In the genomic region with DNA sequence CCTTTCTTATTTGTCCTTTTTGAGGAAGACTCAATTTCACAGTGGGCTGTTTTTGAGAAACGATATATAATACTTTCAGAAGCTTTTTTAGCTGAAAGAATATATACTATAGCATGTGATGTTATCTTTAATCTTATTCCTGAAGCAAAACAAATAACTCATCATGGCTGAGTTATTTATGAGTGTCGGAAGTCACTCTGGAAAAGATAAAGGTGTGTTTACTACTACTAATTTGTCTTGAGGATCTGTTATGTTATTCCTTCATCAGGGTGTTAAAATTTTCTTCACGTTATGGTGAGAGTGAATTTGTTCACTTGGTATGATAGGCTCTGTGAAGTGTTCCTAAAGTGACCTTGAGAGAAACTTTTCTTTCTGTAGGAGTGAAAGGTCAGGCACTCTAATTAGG, we compare ENCODE assay signal across 15 cellular contexts. TPM values are rescaled to one million over a fixed set of nuclear protein-coding genes. Genes with fewer than 3 reads are reported as not detected.
DNase-seq lines count a peak whose midpoint lies in the region; ATAC-seq and TF ChIP-seq lines count a peak whose summit lies in the region.
"Had no signal": no experiment of that assay in that cellular context is flagged by ENCODE, and none has a peak within 500 bp of the region (broad histone marks: within the 10 kb centered on the region; RNA-seq: fewer than 3 reads in every experiment).

No MANE protein-coding gene starts in this region.

- peaks cover 4% of the 10 kb centered on the region for H3K27me3 Mint-ChIP-seq in brain
- no peaks in the 10 kb centered on the region for H3K27me3 Mint-ChIP-seq in osteocyte (ENCODE audit: unreplicated experiment)
- H3K27me3 Mint-ChIP-seq: activated CD4-positive, alpha-beta T cell treated with anti-CD3 and anti-CD28 coated beads for 36 hours; IgD-negative memory B cell had no signal

- H3K4me3 Mint-ChIP-seq in brain = peak overlapping the region; percentile 74 to 81 (median 78)
- no peak overlapping the region for H3K4me3 Mint-ChIP-seq in osteocyte (ENCODE audit: unreplicated experiment)
- H3K4me3 Mint-ChIP-seq: activated CD4-positive, alpha-beta T cell treated with anti-CD3 and anti-CD28 coated beads for 36 hours; activated T-helper 1 cell treated with anti-CD3 and anti-CD28 coated beads, Interleukin-12 subunit alpha, Interleukin-12 subunit beta, Interleukin-2, Interleukin-4 antibody, amounts not matched to agents 30 ng/mL and 10 ng/mL and 1 ng/mL, durations not matched to agents 14 hours and 24 hours and 36 hours had no signal

- POLR2A ChIA-PET in PC-9 (lab: Charles Lee; ENCODE audit: unreplicated experiment) = interaction anchor here (0.6 to 0.7 kb wide), 2 partner anchors 384 to 1129 kb away, joined by 3 to 17 read pairs; no protein-coding TSS in a partner anchor

- H3K9me3 Mint-ChIP-seq in brain (no peaks in the 10 kb centered on the region), osteocyte (ENCODE audit: unreplicated experiment) (no peaks in the 10 kb centered on the region)
- H3K9me3 Mint-ChIP-seq: activated T-helper 1 cell treated with anti-CD3 and anti-CD28 coated beads, Interleukin-12 subunit alpha, Interleukin-12 subunit beta, Interleukin-2, Interleukin-4 antibody, amounts not matched to agents 30 ng/mL and 10 ng/mL and 1 ng/mL, durations not matched to agents 14 hours and 24 hours and 36 hours; IgD-negative memory B cell had no signal

- H3K27me3 ChIP-seq in DND-41 (ENCODE audit: insufficient read depth, low read length, poor library complexity) (no peaks in the 10 kb centered on the region), PC-9 (ENCODE audit: insufficient read depth, low read depth) (no peaks in the 10 kb centered on the region)
- H3K27me3 ChIP-seq: neutrophil had no signal

- peaks cover 77% of the 10 kb centered on the region for H3K4me1 ChIP-seq in DND-41 (ENCODE audit: insufficient read depth, low read length)
- peaks cover 8% of the 10 kb centered on the region; the same call in 1 of the 2 replicates for H3K4me1 ChIP-seq in PC-9 (replicated peaks; ENCODE audit: insufficient read depth)

- intact Hi-C loops in PC-9 (cut with micrococcal nuclease; ENCODE audit: unreplicated experiment) = no loop called here

- no peaks in the 10 kb centered on the region; the same call in 1 of the 2 replicates for H4K20me1 ChIP-seq in DND-41 (ENCODE audit: insufficient read depth, low read length)
- H4K20me1 ChIP-seq in PC-9 (ENCODE audit: insufficient read depth) = no peaks in the 10 kb centered on the region

- no peak overlapping the region; the same call in 1 of the 2 replicates for H3K9ac ChIP-seq in DND-41 (ENCODE audit: low read depth, low read length)

- no peak for DNase-seq in DND-41
- no peak for DNase-seq in Jurkat, Clone E6-1 (ENCODE audit: low read depth, low spot score)
- DNase-seq in osteocyte (ENCODE audit: extremely low spot score, unreplicated experiment) = no peak
- DNase-seq in RPMI8226 = no peak
- no peak for DNase-seq in UCSD-AML1 (lab: John Stamatoyannopoulos, UW; ENCODE audit: unreplicated experiment)
- DNase-seq in PC-9 = no peak
- DNase-seq: activated CD4-positive, alpha-beta T cell treated with anti-CD3 and anti-CD28 coated beads for 36 hours; GOT3; NCI-H1930; SW 1271 had no signal

- CTCF ChIA-PET in PC-9 (lab: Charles Lee) = interaction anchor here (0.6 to 0.7 kb wide), 2 partner anchors 35 to 622 kb away, joined by 3 to 24 read pairs; no protein-coding TSS in a partner anchor

- H3K4me2 ChIP-seq in DND-41 (ENCODE audit: insufficient read depth, low read length) (peak overlapping the region; percentile 70; the same call in 1 of the 2 replicates), PC-9 (no peak overlapping the region)

- H3K4me3 ChIP-seq in DND-41 (ENCODE audit: low read depth in 1 of 2, low read length in 2 of 2) = peak overlapping the region in 1 of 2 experiments; percentile 8; a peak in 1 of 4 replicates
- H3K4me3 ChIP-seq in Jurkat, Clone E6-1 (ENCODE audit: low read length) = peak overlapping the region; percentile 19
- no peak overlapping the region for H3K4me3 ChIP-seq in PC-9

- H3K27ac Mint-ChIP-seq in brain = peak overlapping the region in 4 of 5 experiments; percentile 42 to 69 (median 50)
- H3K27ac Mint-ChIP-seq in osteocyte (ENCODE audit: unreplicated experiment) = peak overlapping the region; percentile 45
- H3K27ac Mint-ChIP-seq: activated CD4-positive, alpha-beta T cell treated with anti-CD3 and anti-CD28 coated beads for 36 hours; activated T-helper 1 cell treated with anti-CD3 and anti-CD28 coated beads, Interleukin-12 subunit alpha, Interleukin-12 subunit beta, Interleukin-2, Interleukin-4 antibody, amounts not matched to agents 30 ng/mL and 10 ng/mL and 1 ng/mL, durations not matched to agents 14 hours and 24 hours and 36 hours; IgD-negative memory B cell had no signal

- no peaks in the 10 kb centered on the region for H3F3A ChIP-seq in PC-9 (ENCODE audit: insufficient read depth, low read depth)

- H3K9me3 ChIP-seq in DND-41 (ENCODE audit: insufficient read depth, low read length, severe bottlenecking) = no peaks in the 10 kb centered on the region
- no peaks in the 10 kb centered on the region for H3K9me3 ChIP-seq in PC-9 (ENCODE audit: insufficient read depth, low read depth)
- H3K9me3 ChIP-seq: neutrophil had no signal

- H3K9me2 ChIP-seq in PC-9 (ENCODE audit: insufficient read depth) = no peaks in the 10 kb centered on the region

- BruUV-seq in PC-9 (replicated peaks; lab: Mats Ljungman, UMichigan) = no TSS peak

- H3K4me1 Mint-ChIP-seq in brain (peaks cover 78% of the 10 kb centered on the region), osteocyte (ENCODE audit: unreplicated experiment) (peaks cover 50% of the 10 kb centered on the region)

- H2AFZ ChIP-seq in DND-41 (ENCODE audit: low read depth, low read length) (no peak overlapping the region), PC-9 (no peak overlapping the region)

- H3K36me3 ChIP-seq in DND-41 (ENCODE audit: insufficient read depth, low read length) = peaks cover 65% of the 10 kb centered on the region
- peaks cover 10% of the 10 kb centered on the region for H3K36me3 ChIP-seq in PC-9 (ENCODE audit: low read depth)
- H3K36me3 ChIP-seq: neutrophil had no signal

- no peak for ATAC-seq in DND-41 (ENCODE audit: insufficient read depth, low read depth)
- ATAC-seq: activated CD4-positive, alpha-beta T cell treated with anti-CD3 and anti-CD28 coated beads for 36 hours; esophagus mucosa had no signal

- H3K27ac ChIP-seq in DND-41 (ENCODE audit: low read length) (no peak overlapping the region), PC-9 (no peak overlapping the region)
- H3K27ac ChIP-seq: neutrophil had no signal

- TF ChIP-seq CTCF in DND-41 (IDR thresholded peaks at IDR 0.05; ENCODE audit: borderline replicate concordance, extremely low read depth, low read length, poor library complexity, severe bottlenecking) (no peak), brain (conservative IDR thresholded peaks at IDR 0.05) (no peak), osteocyte (IDR thresholded peaks at IDR 0.05) (no peak), PC-9 (conservative IDR thresholded peaks at IDR 0.05) (no peak)

- peaks cover 97% of the 10 kb centered on the region for H3K79me2 ChIP-seq in DND-41 (ENCODE audit: insufficient read depth, low read length)
- peaks cover 31% of the 10 kb centered on the region for H3K79me2 ChIP-seq in PC-9 (ENCODE audit: low read depth)

- H3K36me3 Mint-ChIP-seq in brain (peaks cover 64% of the 10 kb centered on the region), osteocyte (ENCODE audit: unreplicated experiment) (peaks cover 26% of the 10 kb centered on the region)

RNA-seq across cellular contexts. Expression of a gene that starts 4.7 kb away (rescaled TPM):
- 98.4 TPM for polyA plus RNA-seq in Jurkat, Clone E6-1 (2012; ENCODE audit: insufficient read depth, insufficient read length)
- 94.9 TPM for polyA plus RNA-seq in brain (ENCODE audit: insufficient read depth, low read depth, low replicate concordance)
- total RNA-seq in osteocyte (164 and 170 TPM in 2 replicates), PC-9 (2021) (60.1 and 67.8 TPM in 2 replicates)
